ENCODE assay signal across 8 cellular contexts in the genomic region with DNA sequence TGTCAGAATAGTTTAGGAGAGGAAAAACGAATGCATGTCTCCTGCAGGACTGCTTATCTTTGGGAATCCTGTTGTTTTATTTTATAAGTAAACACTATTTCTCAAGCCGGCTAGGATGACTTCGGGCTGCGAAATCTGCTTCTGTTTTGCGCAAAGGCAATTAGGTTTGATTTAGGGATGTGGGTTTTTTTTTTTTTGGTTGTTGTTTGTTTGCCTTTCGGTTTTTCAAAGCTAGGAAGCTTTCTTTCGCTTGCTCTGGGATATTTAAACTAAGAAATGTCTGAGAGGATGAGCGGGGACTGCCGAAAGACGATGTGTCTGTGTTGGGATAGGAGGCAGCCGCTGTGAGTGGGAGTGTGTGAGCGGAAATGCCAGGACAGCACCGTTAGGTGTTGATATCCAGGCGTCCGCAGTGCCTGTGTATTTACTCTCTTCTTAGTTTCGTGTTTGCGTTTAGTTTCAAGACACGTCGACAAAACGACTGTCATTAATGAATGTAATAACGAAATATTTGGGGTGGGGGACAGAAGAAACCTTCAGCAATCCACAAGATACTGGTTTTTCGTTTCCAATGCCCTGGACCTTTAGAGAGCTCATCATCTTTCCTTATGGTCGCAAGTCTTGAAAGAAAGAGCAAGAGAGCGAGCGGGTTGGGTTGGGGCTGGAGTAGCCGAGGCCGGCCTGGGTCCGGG. TPM values are rescaled to one million over a fixed set of nuclear protein-coding genes. Genes with fewer than 3 reads are reported as not detected.
DNase-seq lines count a peak whose midpoint lies in the region; ATAC-seq and TF ChIP-seq lines count a peak whose summit lies in the region.

No MANE protein-coding gene starts in this region.

- ATAC-seq in WTC11, result no peak
- ATAC-seq in HG03095 (IDR thresholded peaks at IDR 0.05; ENCODE audit: unreplicated experiment), result no peak
- no peak for ATAC-seq in GM19467 (IDR thresholded peaks at IDR 0.05; ENCODE audit: unreplicated experiment)

- CTCF ChIA-PET in WTC11 (lab: Charles Lee), result interaction anchor here (0.5 to 3.3 kb wide), 11 partner anchors 9 to 1514 kb away, joined by 3 to 22 read pairs (median 4); no protein-coding TSS in a partner anchor

- POLR2A ChIA-PET in WTC11 (lab: Charles Lee), result interaction anchor here (0.6 to 2.5 kb wide), 4 partner anchors 9 to 1474 kb away, joined by 3 to 29 read pairs (median 6); a partner anchor contains a TSS

- TF ChIP-seq CTCF in C4-2B (conservative IDR thresholded peaks at IDR 0.05) (no peak), HFFc6 (IDR thresholded peaks at IDR 0.05) (no peak), WTC11 (IDR thresholded peaks at IDR 0.05) (no peak), mesothelial cell of epicardium (IDR thresholded peaks at IDR 0.05; ENCODE audit: unreplicated experiment) (no peak)

- H3K4me1 Mint-ChIP-seq in HFFc6 (ENCODE audit: low read depth) (peaks cover 38% of the 10 kb centered on the region), WTC11 (peaks cover 53% of the 10 kb centered on the region), mesothelial cell of epicardium (peaks cover 44% of the 10 kb centered on the region)

- H3K36me3 Mint-ChIP-seq in HFFc6 (ENCODE audit: low read depth), result peaks cover 20% of the 10 kb centered on the region
- no peaks in the 10 kb centered on the region for H3K36me3 Mint-ChIP-seq in WTC11
- H3K36me3 Mint-ChIP-seq in mesothelial cell of epicardium, result no peaks in the 10 kb centered on the region

- H3K27ac Mint-ChIP-seq in HFFc6 (peak overlapping the region; percentile 94), WTC11 (no peak overlapping the region), mesothelial cell of epicardium (peak overlapping the region; percentile 41)

- H3K9me3 Mint-ChIP-seq in HFFc6, result no peaks in the 10 kb centered on the region
- no peaks in the 10 kb centered on the region for H3K9me3 Mint-ChIP-seq in WTC11
- H3K9me3 Mint-ChIP-seq in mesothelial cell of epicardium, result no peaks in the 10 kb centered on the region

- peak overlapping the region; percentile 97 for H3K4me3 Mint-ChIP-seq in HFFc6
- H3K4me3 Mint-ChIP-seq in WTC11, result peak overlapping the region; percentile 73
- peak overlapping the region; percentile 64 for H3K4me3 Mint-ChIP-seq in mesothelial cell of epicardium

- peaks cover 5% of the 10 kb centered on the region; the same call in 1 of the 2 replicates for H3K27me3 Mint-ChIP-seq in HFFc6 (ENCODE audit: insufficient read depth)
- peaks cover 100% of the 10 kb centered on the region for H3K27me3 Mint-ChIP-seq in WTC11 (ENCODE audit: low read depth)
- peaks cover 97% of the 10 kb centered on the region for H3K27me3 Mint-ChIP-seq in mesothelial cell of epicardium (ENCODE audit: low read depth)

- DNase-seq in HFFc6 (peak; percentile 58), WTC11 (ENCODE audit: low spot score) (no peak), mesothelial cell of epicardium (ENCODE audit: low spot score in 2 of 2, unreplicated experiment in 2 of 2) (no peak), cerebellar cortex (ENCODE audit: low spot score) (no peak)
- no peak for DNase-seq in effector CD4-positive, alpha-beta T cell

- peak overlapping the region; percentile 75 for H3K27ac ChIP-seq in C4-2B

TF ChIP-seq in WTC11, 78 proteins besides CTCF, POLR2A, EP300 and RAD21 (continues in another document):
- TF ChIP-seq, protein P1, sequence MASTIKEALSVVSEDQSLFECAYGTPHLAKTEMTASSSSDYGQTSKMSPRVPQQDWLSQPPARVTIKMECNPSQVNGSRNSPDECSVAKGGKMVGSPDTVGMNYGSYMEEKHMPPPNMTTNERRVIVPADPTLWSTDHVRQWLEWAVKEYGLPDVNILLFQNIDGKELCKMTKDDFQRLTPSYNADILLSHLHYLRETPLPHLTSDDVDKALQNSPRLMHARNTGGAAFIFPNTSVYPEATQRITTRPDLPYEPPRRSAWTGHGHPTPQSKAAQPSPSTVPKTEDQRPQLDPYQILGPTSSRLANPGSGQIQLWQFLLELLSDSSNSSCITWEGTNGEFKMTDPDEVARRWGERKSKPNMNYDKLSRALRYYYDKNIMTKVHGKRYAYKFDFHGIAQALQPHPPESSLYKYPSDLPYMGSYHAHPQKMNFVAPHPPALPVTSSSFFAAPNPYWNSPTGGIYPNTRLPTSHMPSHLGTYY (CRISPR knock-in tag; IDR thresholded peaks at IDR 0.05), result no peak
- TF ChIP-seq, protein P2, sequence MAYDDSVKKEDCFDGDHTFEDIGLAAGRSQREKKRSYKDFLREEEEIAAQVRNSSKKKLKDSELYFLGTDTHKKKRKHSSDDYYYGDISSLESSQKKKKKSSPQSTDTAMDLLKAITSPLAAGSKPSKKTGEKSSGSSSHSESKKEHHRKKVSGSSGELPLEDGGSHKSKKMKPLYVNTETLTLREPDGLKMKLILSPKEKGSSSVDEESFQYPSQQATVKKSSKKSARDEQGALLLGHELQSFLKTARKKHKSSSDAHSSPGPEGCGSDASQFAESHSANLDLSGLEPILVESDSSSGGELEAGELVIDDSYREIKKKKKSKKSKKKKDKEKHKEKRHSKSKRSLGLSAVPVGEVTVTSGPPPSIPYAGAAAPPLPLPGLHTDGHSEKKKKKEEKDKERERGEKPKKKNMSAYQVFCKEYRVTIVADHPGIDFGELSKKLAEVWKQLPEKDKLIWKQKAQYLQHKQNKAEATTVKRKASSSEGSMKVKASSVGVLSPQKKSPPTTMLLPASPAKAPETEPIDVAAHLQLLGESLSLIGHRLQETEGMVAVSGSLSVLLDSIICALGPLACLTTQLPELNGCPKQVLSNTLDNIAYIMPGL (CRISPR knock-in tag; IDR thresholded peaks at IDR 0.05), result no peak
- TF ChIP-seq, protein P3, sequence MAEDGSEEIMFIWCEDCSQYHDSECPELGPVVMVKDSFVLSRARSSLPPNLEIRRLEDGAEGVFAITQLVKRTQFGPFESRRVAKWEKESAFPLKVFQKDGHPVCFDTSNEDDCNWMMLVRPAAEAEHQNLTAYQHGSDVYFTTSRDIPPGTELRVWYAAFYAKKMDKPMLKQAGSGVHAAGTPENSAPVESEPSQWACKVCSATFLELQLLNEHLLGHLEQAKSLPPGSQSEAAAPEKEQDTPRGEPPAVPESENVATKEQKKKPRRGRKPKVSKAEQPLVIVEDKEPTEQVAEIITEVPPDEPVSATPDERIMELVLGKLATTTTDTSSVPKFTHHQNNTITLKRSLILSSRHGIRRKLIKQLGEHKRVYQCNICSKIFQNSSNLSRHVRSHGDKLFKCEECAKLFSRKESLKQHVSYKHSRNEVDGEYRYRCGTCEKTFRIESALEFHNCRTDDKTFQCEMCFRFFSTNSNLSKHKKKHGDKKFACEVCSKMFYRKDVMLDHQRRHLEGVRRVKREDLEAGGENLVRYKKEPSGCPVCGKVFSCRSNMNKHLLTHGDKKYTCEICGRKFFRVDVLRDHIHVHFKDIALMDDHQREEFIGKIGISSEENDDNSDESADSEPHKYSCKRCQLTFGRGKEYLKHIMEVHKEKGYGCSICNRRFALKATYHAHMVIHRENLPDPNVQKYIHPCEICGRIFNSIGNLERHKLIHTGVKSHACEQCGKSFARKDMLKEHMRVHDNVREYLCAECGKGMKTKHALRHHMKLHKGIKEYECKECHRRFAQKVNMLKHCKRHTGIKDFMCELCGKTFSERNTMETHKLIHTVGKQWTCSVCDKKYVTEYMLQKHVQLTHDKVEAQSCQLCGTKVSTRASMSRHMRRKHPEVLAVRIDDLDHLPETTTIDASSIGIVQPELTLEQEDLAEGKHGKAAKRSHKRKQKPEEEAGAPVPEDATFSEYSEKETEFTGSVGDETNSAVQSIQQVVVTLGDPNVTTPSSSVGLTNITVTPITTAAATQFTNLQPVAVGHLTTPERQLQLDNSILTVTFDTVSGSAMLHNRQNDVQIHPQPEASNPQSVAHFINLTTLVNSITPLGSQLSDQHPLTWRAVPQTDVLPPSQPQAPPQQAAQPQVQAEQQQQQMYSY (CRISPR knock-in tag; IDR thresholded peaks at IDR 0.05), result no peak
- TF ChIP-seq OVOL2 (CRISPR knock-in tag; IDR thresholded peaks at IDR 0.05; ENCODE audit: borderline replicate concordance) (no peak), NFE2L1 (CRISPR knock-in tag; IDR thresholded peaks at IDR 0.05) (no peak), CBFB (CRISPR knock-in tag; IDR thresholded peaks at IDR 0.05; ENCODE audit: low read depth) (no peak)
- TF ChIP-seq, protein P4, sequence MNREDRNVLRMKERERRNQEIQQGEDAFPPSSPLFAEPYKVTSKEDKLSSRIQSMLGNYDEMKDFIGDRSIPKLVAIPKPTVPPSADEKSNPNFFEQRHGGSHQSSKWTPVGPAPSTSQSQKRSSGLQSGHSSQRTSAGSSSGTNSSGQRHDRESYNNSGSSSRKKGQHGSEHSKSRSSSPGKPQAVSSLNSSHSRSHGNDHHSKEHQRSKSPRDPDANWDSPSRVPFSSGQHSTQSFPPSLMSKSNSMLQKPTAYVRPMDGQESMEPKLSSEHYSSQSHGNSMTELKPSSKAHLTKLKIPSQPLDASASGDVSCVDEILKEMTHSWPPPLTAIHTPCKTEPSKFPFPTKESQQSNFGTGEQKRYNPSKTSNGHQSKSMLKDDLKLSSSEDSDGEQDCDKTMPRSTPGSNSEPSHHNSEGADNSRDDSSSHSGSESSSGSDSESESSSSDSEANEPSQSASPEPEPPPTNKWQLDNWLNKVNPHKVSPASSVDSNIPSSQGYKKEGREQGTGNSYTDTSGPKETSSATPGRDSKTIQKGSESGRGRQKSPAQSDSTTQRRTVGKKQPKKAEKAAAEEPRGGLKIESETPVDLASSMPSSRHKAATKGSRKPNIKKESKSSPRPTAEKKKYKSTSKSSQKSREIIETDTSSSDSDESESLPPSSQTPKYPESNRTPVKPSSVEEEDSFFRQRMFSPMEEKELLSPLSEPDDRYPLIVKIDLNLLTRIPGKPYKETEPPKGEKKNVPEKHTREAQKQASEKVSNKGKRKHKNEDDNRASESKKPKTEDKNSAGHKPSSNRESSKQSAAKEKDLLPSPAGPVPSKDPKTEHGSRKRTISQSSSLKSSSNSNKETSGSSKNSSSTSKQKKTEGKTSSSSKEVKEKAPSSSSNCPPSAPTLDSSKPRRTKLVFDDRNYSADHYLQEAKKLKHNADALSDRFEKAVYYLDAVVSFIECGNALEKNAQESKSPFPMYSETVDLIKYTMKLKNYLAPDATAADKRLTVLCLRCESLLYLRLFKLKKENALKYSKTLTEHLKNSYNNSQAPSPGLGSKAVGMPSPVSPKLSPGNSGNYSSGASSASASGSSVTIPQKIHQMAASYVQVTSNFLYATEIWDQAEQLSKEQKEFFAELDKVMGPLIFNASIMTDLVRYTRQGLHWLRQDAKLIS (CRISPR knock-in tag; IDR thresholded peaks at IDR 0.05; ENCODE audit: borderline replicate concordance), result no peak

RNA-seq across cellular contexts. Expression of a gene that starts 0.6 kb away (rescaled TPM):
- total RNA-seq in HFFc6 (2021; fragmentation: NEBNext Ultra II Directional; extraction: Animal tissue kit (Norgen Biotek cat#: 25700)), result 1 to 10 TPM; 3.7 to 6.6 (median 5.0) TPM
- total RNA-seq in WTC11 (2021) (0.18 to 0.37 TPM (median 0.24 TPM) in 3 replicates), mesothelial cell of epicardium (1.2 to 1.5 TPM (median 1.2 TPM) in 3 replicates)

RNA-seq across cellular contexts. Expression of a gene that starts 25.9 kb away (rescaled TPM):
- total RNA-seq in HFFc6 (2021; fragmentation: NEBNext Ultra II Directional; extraction: Animal tissue kit (Norgen Biotek cat#: 25700)), result 100 to 1,000 TPM; 127 to 161 (median 146) TPM
- total RNA-seq in WTC11 (2021), result 84.4 to 97.7 TPM (median 85.4 TPM) in 3 replicates
- total RNA-seq in mesothelial cell of epicardium, result 98.4 to 107 TPM (median 107 TPM) in 3 replicates
